Comparison of ENCODE assay signal across 26 cellular contexts in the genomic region with DNA sequence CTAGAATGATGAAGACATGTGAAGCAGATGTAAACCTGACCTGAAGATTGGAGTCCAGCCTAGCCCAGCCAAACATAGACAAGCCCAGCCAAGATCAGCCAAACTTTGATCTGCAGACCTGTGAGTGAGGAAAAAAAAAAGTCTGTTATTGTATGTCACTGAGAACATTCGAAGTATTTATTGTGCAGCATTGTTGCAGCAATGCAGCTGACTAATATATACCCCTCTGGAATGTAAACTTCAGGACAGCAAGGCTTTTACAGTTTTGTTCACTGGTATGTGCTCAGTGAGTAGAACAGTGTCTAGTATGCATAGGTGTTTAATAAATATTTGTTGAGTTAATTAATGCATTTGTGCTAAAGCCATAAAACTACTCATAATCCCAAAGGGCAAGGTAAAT. TPM values are rescaled to one million over a fixed set of nuclear protein-coding genes. Genes with fewer than 3 reads are reported as not detected.
"Had no signal": no experiment of that assay in that cellular context is flagged by ENCODE, and none has a peak within 500 bp of the region (broad histone marks: within the 10 kb centered on the region; RNA-seq: fewer than 3 reads in every experiment).

No MANE protein-coding gene starts in this region.

- H3K4me3 ChIP-seq: left ventricle myocardium inferior, lower lobe of right lung, psoas muscle, skin epidermis, stomach, thoracic aorta, transverse colon had no signal

- FAIRE-seq: kidney had no signal

- ATAC-seq: effector memory CD8-positive, alpha-beta T cell; left cardiac atrium; lower lobe of right lung; naive thymus-derived CD4-positive, alpha-beta T cell; psoas muscle; sciatic nerve; stimulated activated naive B cell treated with anti-CD40 and anti-IgM and Interleukin-4, amounts not matched to agents 10 μg/mL and 1 μg/mL and 100 μg/mL, for 72 hours had no signal

- H3K4me1 ChIP-seq: left ventricle myocardium inferior, lower lobe of right lung, parathyroid adenoma, psoas muscle, stomach, transverse colon had no signal

- DNase-seq: central memory CD4-positive, alpha-beta T cell; effector memory CD8-positive, alpha-beta T cell; erythroblast; immature natural killer cell; kidney; left cardiac atrium; left ventricle myocardium inferior; lower lobe of right lung; naive thymus-derived CD4-positive, alpha-beta T cell; nephron progenitor cell; psoas muscle; retina; stimulated activated CD4-positive, alpha-beta T cell treated with anti-CD3 and anti-CD28 coated beads, Interleukin-2, amount 100 ng/mL, for 24 hours; stimulated activated CD4-positive, alpha-beta T cell treated with anti-CD3 and anti-CD28 coated beads, Interleukin-4, amount 100 ng/mL, for 4 hours; stimulated activated naive B cell treated with anti-CD40 and anti-IgM and Interleukin-4, amounts not matched to agents 10 μg/mL and 1 μg/mL and 100 μg/mL, for 72 hours; stomach; substantia nigra; transverse colon had no signal

- H3K27ac ChIP-seq: left ventricle myocardium inferior, lower lobe of right lung, parathyroid adenoma, psoas muscle, skin epidermis, stomach, thoracic aorta, transverse colon had no signal

- H3K27me3 ChIP-seq: stomach, transverse colon had no signal

- H3K9me3 ChIP-seq: thoracic aorta had no signal

- H3K36me3 ChIP-seq: left ventricle myocardium inferior, lower lobe of right lung, stomach, thoracic aorta, transverse colon had no signal

RNA-seq across cellular contexts. Expression of a gene that starts 23.4 kb away (rescaled TPM):
- total RNA-seq: kidney; left cardiac atrium; left ventricle myocardium inferior; lower lobe of right lung; mesenteric fat pad; mononuclear cell; naive thymus-derived CD4-positive, alpha-beta T cell; omental fat pad; psoas muscle; sciatic nerve; stomach; thoracic aorta; transverse colon; urinary bladder had no signal
